Comparison of ENCODE assay signal across 1 cellular context in genomic region chr6:16334671-16335070, GRCh38.
TF ChIP-seq lines count a peak whose summit lies in the region.

No MANE protein-coding gene starts in this region.

TF ChIP-seq in HepG2, 621 proteins besides CTCF, POLR2A, EP300 and RAD21 (continued from another document):
- TF ChIP-seq, protein P1, sequence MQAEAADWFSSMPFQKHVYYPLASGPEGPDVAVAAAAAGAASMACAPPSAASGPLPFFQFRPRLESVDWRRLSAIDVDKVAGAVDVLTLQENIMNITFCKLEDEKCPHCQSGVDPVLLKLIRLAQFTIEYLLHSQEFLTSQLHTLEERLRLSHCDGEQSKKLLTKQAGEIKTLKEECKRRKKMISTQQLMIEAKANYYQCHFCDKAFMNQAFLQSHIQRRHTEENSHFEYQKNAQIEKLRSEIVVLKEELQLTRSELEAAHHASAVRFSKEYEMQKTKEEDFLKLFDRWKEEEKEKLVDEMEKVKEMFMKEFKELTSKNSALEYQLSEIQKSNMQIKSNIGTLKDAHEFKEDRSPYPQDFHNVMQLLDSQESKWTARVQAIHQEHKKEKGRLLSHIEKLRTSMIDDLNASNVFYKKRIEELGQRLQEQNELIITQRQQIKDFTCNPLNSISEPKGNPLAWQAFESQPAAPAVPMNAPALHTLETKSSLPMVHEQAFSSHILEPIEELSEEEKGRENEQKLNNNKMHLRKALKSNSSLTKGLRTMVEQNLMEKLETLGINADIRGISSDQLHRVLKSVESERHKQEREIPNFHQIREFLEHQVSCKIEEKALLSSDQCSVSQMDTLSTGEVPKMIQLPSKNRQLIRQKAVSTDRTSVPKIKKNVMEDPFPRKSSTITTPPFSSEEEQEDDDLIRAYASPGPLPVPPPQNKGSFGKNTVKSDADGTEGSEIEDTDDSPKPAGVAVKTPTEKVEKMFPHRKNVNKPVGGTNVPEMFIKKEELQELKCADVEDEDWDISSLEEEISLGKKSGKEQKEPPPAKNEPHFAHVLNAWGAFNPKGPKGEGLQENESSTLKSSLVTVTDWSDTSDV (CRISPR knock-in tag; IDR thresholded peaks at IDR 0.05): no peak
- TF ChIP-seq HIVEP1 (CRISPR knock-in tag; IDR thresholded peaks at IDR 0.05): 0 out of 2 replicates have a peak, but pooled peaks have one; percentile 28
- TF ChIP-seq MTA1 (CRISPR knock-in tag; IDR thresholded peaks at IDR 0.05; ENCODE audit: borderline replicate concordance): no peak
- no peak for TF ChIP-seq ZKSCAN5 (CRISPR knock-in tag; IDR thresholded peaks at IDR 0.05)
- TF ChIP-seq YEATS4 (CRISPR knock-in tag; IDR thresholded peaks at IDR 0.05; ENCODE audit: borderline replicate concordance): no peak
- TF ChIP-seq ZFP82 (CRISPR knock-in tag; IDR thresholded peaks at IDR 0.05; ENCODE audit: borderline replicate concordance): no peak
- no peak for TF ChIP-seq HOXA9 (CRISPR knock-in tag; IDR thresholded peaks at IDR 0.05; ENCODE audit: borderline replicate concordance)
- TF ChIP-seq RNF2 (conservative IDR thresholded peaks at IDR 0.05; ENCODE audit: low read depth): no peak
- TF ChIP-seq ZNF550 (CRISPR knock-in tag; IDR thresholded peaks at IDR 0.05; ENCODE audit: borderline replicate concordance): no peak
- no peak for TF ChIP-seq ZNF235 (CRISPR knock-in tag; IDR thresholded peaks at IDR 0.05; ENCODE audit: borderline replicate concordance)
- no peak for TF ChIP-seq ZNF335 (CRISPR knock-in tag; IDR thresholded peaks at IDR 0.05)
- TF ChIP-seq HNF4G (IDR thresholded peaks at IDR 0.05; ENCODE audit: borderline replicate concordance, low read depth, low read length): no peak
- no peak for TF ChIP-seq HNF4G (CRISPR knock-in tag; IDR thresholded peaks at IDR 0.05; ENCODE audit: borderline replicate concordance, low read depth)
- TF ChIP-seq ZNF143 (CRISPR knock-in tag; IDR thresholded peaks at IDR 0.05): peak; percentile 51; the same call in 1 of the 2 replicates
- TF ChIP-seq ZNF557 (CRISPR knock-in tag; IDR thresholded peaks at IDR 0.05): no peak
- no peak for TF ChIP-seq TEAD2 (CRISPR knock-in tag; IDR thresholded peaks at IDR 0.05)
- TF ChIP-seq KDM1A (CRISPR knock-in tag; IDR thresholded peaks at IDR 0.05): no peak
- no peak for TF ChIP-seq AKNA (CRISPR knock-in tag; IDR thresholded peaks at IDR 0.05; ENCODE audit: borderline replicate concordance)
- TF ChIP-seq, protein P2, sequence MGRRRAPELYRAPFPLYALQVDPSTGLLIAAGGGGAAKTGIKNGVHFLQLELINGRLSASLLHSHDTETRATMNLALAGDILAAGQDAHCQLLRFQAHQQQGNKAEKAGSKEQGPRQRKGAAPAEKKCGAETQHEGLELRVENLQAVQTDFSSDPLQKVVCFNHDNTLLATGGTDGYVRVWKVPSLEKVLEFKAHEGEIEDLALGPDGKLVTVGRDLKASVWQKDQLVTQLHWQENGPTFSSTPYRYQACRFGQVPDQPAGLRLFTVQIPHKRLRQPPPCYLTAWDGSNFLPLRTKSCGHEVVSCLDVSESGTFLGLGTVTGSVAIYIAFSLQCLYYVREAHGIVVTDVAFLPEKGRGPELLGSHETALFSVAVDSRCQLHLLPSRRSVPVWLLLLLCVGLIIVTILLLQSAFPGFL (CRISPR knock-in tag; IDR thresholded peaks at IDR 0.05): no peak
- TF ChIP-seq ZNF788 (CRISPR knock-in tag; IDR thresholded peaks at IDR 0.05; ENCODE audit: borderline replicate concordance): peak; percentile 40; the same call in 1 of the 2 replicates
- TF ChIP-seq ZBTB49 (CRISPR knock-in tag; IDR thresholded peaks at IDR 0.05; ENCODE audit: borderline replicate concordance): no peak
- peak; percentile 62 for TF ChIP-seq FOSL2 (CRISPR knock-in tag; IDR thresholded peaks at IDR 0.05)
TF ChIP-seq in HepG2: peak in this region for 9.
